22 cellular contexts compared by ENCODE assay signal in genomic region chr1:57483954-57484353, GRCh38.
DNase-seq lines count a peak whose midpoint lies in the region; ATAC-seq, FAIRE-seq and TF ChIP-seq lines count a peak whose summit lies in the region.
"Had no signal": no experiment of that assay in that cellular context is flagged by ENCODE, and none has a peak within 500 bp of the region (broad histone marks: within the 10 kb centered on the region; RNA-seq: fewer than 3 reads in every experiment).

No MANE protein-coding gene starts in this region.

- H4K20me1 ChIP-seq in IMR-90 (ENCODE audit: insufficient read depth, low read length), result no peaks in the 10 kb centered on the region

- DNase-seq in ELR (ENCODE audit: low read depth) (peak; percentile 49), IMR-90 (peak; percentile 16), fibroblast of mammary gland (ENCODE audit: low read depth) (peak; percentile 14), urothelium cell line (ENCODE audit: low spot score) (peak; percentile 10), NCI-H526 treated with DMSO at 0.1 percent for 48 hours (lab: John Stamatoyannopoulos, UW) (no peak), iPS-NIHi7 (ENCODE audit: extremely low spot score) (no peak), kidney (no peak)
- DNase-seq: BE2C, DMS79, GOT3, KBM-7, NCI-H1092 treated with DMSO at 0.1 percent for 48 hours, NCI-H1436 treated with DMSO at 0.1 percent for 48 hours, NCI-H2029, NCI-H2227 treated with DMSO at 0.1 percent for 48 hours, NCI-H510A, OCI-M1 had no signal

- H3K79me1 ChIP-seq in IMR-90 (ENCODE audit: low read depth in 1 of 2, low read length in 2 of 2), result no peaks in the 10 kb centered on the region

- no peak overlapping the region for H3K27ac ChIP-seq in IMR-90 (ENCODE audit: insufficient read depth, low read length)
- H3K27ac ChIP-seq in kidney (ENCODE audit: low read depth in 2 of 2, low read length in 2 of 2), result no peak overlapping the region
- H3K27ac ChIP-seq: SJSA1 had no signal

- H3K36me3 ChIP-seq in IMR-90 (ENCODE audit: control insufficient read depth, insufficient read depth, low read length) (no peaks in the 10 kb centered on the region), kidney (ENCODE audit: control insufficient read depth in 1 of 2, insufficient read depth in 2 of 2, low read length in 2 of 2) (no peaks in the 10 kb centered on the region)
- H3K36me3 ChIP-seq: BE2C, SJSA1 had no signal

- H3K9ac ChIP-seq in IMR-90 (ENCODE audit: low read depth, low read length) (no peak overlapping the region), kidney (ENCODE audit: low read length in 2 of 2) (no peak overlapping the region)

- whole genome bisulfite sequencing in IMR-90 (ENCODE audit: extremely low coverage in 2 of 2, insufficient read length in 1 of 2), 2 experiments, result 80% methylated on average over 1 of the region's 1 CpG; no CpG with 5 or more reads in 1 of the 2 experiments

- H3K14ac ChIP-seq in IMR-90 (replicated peaks; ENCODE audit: low read depth, low read length), result peak overlapping the region; percentile 71; the same call in 1 of the 2 replicates

- H3K4me1 ChIP-seq in IMR-90 (ENCODE audit: control insufficient read depth, insufficient read depth, low read length), result peaks cover 12% of the 10 kb centered on the region
- H3K4me1 ChIP-seq in kidney (ENCODE audit: control insufficient read depth in 1 of 2, insufficient read depth in 1 of 2, low read depth in 1 of 2, low read length in 2 of 2), result no peaks in the 10 kb centered on the region
- H3K4me1 ChIP-seq: BE2C had no signal

- dilution Hi-C loops in IMR-90 (cut with HindIII; ENCODE audit: low sequenced_read_pairs, unreplicated experiment), result no loop called here

- no peak overlapping the region for H4K91ac ChIP-seq in IMR-90 (ENCODE audit: insufficient read depth, low read depth, low read length)

- H2BK120ac ChIP-seq in IMR-90 (ENCODE audit: low read depth, low read length), result peak overlapping the region; percentile 53; the same call in 1 of the 2 replicates

- H3K56ac ChIP-seq in IMR-90 (ENCODE audit: extremely low read depth, insufficient read depth, low read length), result no peak overlapping the region

- H3K4me2 ChIP-seq in IMR-90 (ENCODE audit: low read depth, low read length), result peak overlapping the region; percentile 51; the same call in 1 of the 2 replicates

- peaks cover 4% of the 10 kb centered on the region for H3K9me1 ChIP-seq in IMR-90 (ENCODE audit: insufficient read depth, low read length)

- peak overlapping the region; percentile 69; the same call in 1 of the 2 replicates for H4K5ac ChIP-seq in IMR-90 (ENCODE audit: low read depth, low read length)

- H2AK9ac ChIP-seq in IMR-90 (replicated peaks; ENCODE audit: low read depth, low read length, poor library complexity), result no peak overlapping the region

- TF ChIP-seq POLR2A in IMR-90 (IDR thresholded peaks at IDR 0.05; ENCODE audit: low read depth, low read length), result no peak

- TF ChIP-seq RAD21 in IMR-90 (IDR thresholded peaks at IDR 0.05; ENCODE audit: low read length), result no peak

- TF ChIP-seq CTCF in IMR-90 (conservative IDR thresholded peaks at IDR 0.05; ENCODE audit: low read depth, low read length) (no peak), fibroblast of mammary gland (conservative IDR thresholded peaks at IDR 0.05; ENCODE audit: control insufficient read depth, insufficient read depth, low read depth, low read length) (no peak), kidney (IDR thresholded peaks at IDR 0.05; ENCODE audit: borderline replicate concordance, extremely low read depth, insufficient read depth) (no peak)

- intact Hi-C loops in IMR-90 (cut with micrococcal nuclease) (no loop called here), kidney (cut with DNase I) (no loop called here)

- ATAC-seq in IMR-90 (ENCODE audit: low read depth), result 0 out of 2 replicates have a peak, but pooled peaks have one; percentile 27
- ATAC-seq: HCT116 had no signal

- no peak overlapping the region for H2AK5ac ChIP-seq in IMR-90 (ENCODE audit: low read depth, low read length)

- no peak overlapping the region for H3K4me3 ChIP-seq in IMR-90 (ENCODE audit: insufficient read depth, low read depth, low read length)
- no peak overlapping the region for H3K4me3 ChIP-seq in fibroblast of mammary gland (ENCODE audit: control insufficient read depth, low read depth, low read length)
- no peak overlapping the region for H3K4me3 ChIP-seq in kidney (ENCODE audit: low read length in 2 of 2)
- H3K4me3 ChIP-seq: SJSA1 had no signal

- 0 out of 3 replicates have a peak overlapping the region, but pooled peaks have one; percentile 90 for H2BK15ac ChIP-seq in IMR-90 (ENCODE audit: low read depth, low read length)

- H3K4ac ChIP-seq in IMR-90 (ENCODE audit: low read depth, low read length), result peak overlapping the region; percentile 28; the same call in 1 of the 2 replicates

- POLR2A ChIA-PET in IMR-90 (lab: Charles Lee; ENCODE audit: unreplicated experiment), result no interaction called here

- H4K8ac ChIP-seq in IMR-90 (ENCODE audit: low read depth in 2 of 2, low read length in 2 of 2), result peak overlapping the region; percentile 56 to 59; a peak in 2 of 4 replicates

- no peak for FAIRE-seq in urothelium cell line (lab: Jason Lieb, UNC)
- FAIRE-seq in kidney (lab: Jason Lieb, UNC), result no peak
- FAIRE-seq: D721Med, GM12891, RCC 7860 had no signal

- H3K9me3 ChIP-seq in IMR-90 (ENCODE audit: control insufficient read depth, insufficient read depth, low read length), result no peaks in the 10 kb centered on the region
- H3K9me3 ChIP-seq in kidney (ENCODE audit: control insufficient read depth in 1 of 2, low read length in 2 of 2), result no peaks in the 10 kb centered on the region
- H3K9me3 ChIP-seq: BE2C, SJSA1 had no signal

- in situ Hi-C loops in IMR-90 (cut with MboI; ENCODE audit: low sequenced_read_pairs), result loop anchor here (25.0 kb wide), 1 partner anchor 647 kb away; no protein-coding TSS in a partner anchor

- H2BK5ac ChIP-seq in IMR-90 (ENCODE audit: low read depth, low read length, poor library complexity, severe bottlenecking), result peak overlapping the region; percentile 35

- no peak overlapping the region for H3K23ac ChIP-seq in IMR-90 (ENCODE audit: low read depth, low read length)

- H2BK20ac ChIP-seq in IMR-90 (ENCODE audit: low read depth, low read length), result peak overlapping the region; percentile 27; the same call in 1 of the 2 replicates

- peak overlapping the region; percentile 91; the same call in 1 of the 2 replicates for H3K18ac ChIP-seq in IMR-90 (ENCODE audit: low read depth, low read length)

- no peak overlapping the region for H2AFZ ChIP-seq in IMR-90 (replicated peaks; ENCODE audit: low read length, poor library complexity)

- no peaks in the 10 kb centered on the region for H3K27me3 ChIP-seq in IMR-90 (ENCODE audit: control insufficient read depth, insufficient read depth, low read length)
- H3K27me3 ChIP-seq: BE2C, SJSA1 had no signal

- no TSS peak for BruUV-seq in IMR-90 (replicated peaks; lab: Mats Ljungman, UMichigan)

- CTCF ChIA-PET in IMR-90 (lab: Yijun Ruan, JAX), result interaction anchor here (0.8 kb wide), 1 partner anchor 15 kb away, joined by 3 read pairs; no protein-coding TSS in a partner anchor

TF ChIP-seq in IMR-90, 13 proteins besides CTCF, POLR2A, EP300 and RAD21:
- TF ChIP-seq RFX5 (IDR thresholded peaks at IDR 0.05; ENCODE audit: low read depth, low read length) (no peak), NFE2L2 (IDR thresholded peaks at IDR 0.05; ENCODE audit: low read depth, low read length) (peak; percentile 66), MAFK (IDR thresholded peaks at IDR 0.05; ENCODE audit: low read depth, low read length) (peak; percentile 21; the same call in 1 of the 2 replicates), RCOR1 (IDR thresholded peaks at IDR 0.05; ENCODE audit: insufficient replicate concordance, low read length) (no peak)
TF ChIP-seq in IMR-90: peak in this region for 2.

Comparison
In these comparisons a context has a peak if more than half of its experiments do, and no peak if none do; other contexts are left out.
1. DNase-seq: peak in ELR (single experiment), IMR-90 (single experiment), fibroblast of mammary gland (single experiment) and urothelium cell line (single experiment); none in NCI-H526 treated with DMSO at 0.1 percent for 48 hours (single experiment), iPS-NIHi7 (single experiment) and kidney (single experiment).